8 cellular contexts compared by ENCODE assay signal in the genomic region with DNA sequence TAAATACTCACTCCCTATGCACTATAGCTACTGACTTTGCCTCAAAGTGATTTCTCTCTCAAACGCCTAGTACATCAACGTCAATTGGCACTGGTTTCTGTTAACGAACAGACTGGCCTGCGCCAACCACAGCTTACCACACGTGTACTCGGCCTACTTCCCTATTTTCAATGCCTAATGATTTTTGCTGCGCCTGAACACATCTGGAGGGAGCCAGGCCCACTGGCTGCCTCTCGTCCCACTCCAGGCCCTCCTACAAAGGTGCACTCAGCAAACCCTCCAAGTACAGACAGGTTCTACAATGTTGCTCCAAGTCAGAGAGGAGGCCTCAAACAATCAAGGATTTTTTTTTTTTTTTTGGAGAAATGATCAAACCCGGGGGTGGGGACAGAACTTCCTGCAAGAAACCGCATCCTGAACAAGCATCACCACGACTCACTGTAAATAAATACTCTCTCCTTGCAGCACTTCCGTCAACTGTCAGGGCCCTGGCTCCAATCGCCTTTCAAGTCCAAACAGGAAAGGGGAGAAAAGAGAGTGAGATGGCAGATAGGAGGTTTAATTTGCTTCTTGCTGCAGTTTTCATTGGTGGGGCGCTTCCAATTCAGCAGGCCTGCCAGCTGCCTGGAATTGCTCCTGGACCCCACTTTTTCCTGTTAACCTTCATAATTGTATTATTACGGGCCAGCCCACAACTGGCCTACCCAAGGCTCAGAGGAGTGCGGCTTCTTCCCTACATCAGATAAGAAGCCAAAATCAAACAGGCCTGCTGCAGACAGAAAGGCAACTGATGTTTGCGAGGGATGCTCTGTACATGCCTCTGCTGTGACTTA.
DNase-seq lines count a peak whose midpoint lies in the region; ATAC-seq and TF ChIP-seq lines count a peak whose summit lies in the region.

No MANE protein-coding gene starts in this region.

- H3K9me3 ChIP-seq in OCI-LY1 (ENCODE audit: low read length), result no peaks in the 10 kb centered on the region
- H3K9me3 ChIP-seq in right atrium auricular region, result no peaks in the 10 kb centered on the region

- H2AFZ ChIP-seq in OCI-LY1 (ENCODE audit: low read length), result no peak overlapping the region

- no peaks in the 10 kb centered on the region for H4K20me1 ChIP-seq in OCI-LY1 (ENCODE audit: insufficient read depth, low read length)

- H3K27ac ChIP-seq in OCI-LY1 (ENCODE audit: low read depth, low read length, poor library complexity, severe bottlenecking) (peak overlapping the region; percentile 97), right atrium auricular region (peak overlapping the region; percentile 42 to 46)

- H3K4me3 ChIP-seq in OCI-LY1 (ENCODE audit: low read depth, low read length, poor library complexity, severe bottlenecking) (peak overlapping the region; percentile 52), right atrium auricular region (no peak overlapping the region)

- ATAC-seq in GM18861 (IDR thresholded peaks at IDR 0.05; ENCODE audit: unreplicated experiment) (peak; percentile 92), HG02870 (IDR thresholded peaks at IDR 0.05; ENCODE audit: unreplicated experiment) (peak; percentile 92)

- H3K36me3 ChIP-seq in OCI-LY1 (ENCODE audit: insufficient read depth, low read length) (peaks cover 3% of the 10 kb centered on the region; the same call in 1 of the 2 replicates), right atrium auricular region (no peaks in the 10 kb centered on the region)

- peaks cover 80% of the 10 kb centered on the region for H3K4me1 ChIP-seq in OCI-LY1 (ENCODE audit: insufficient read depth, low read length, severe bottlenecking)
- H3K4me1 ChIP-seq in right atrium auricular region, result peaks cover 0 to 39% of the 10 kb centered on the region in 2 donors

- H3K27me3 ChIP-seq in OCI-LY1 (ENCODE audit: insufficient read depth, low read length) (no peaks in the 10 kb centered on the region), right atrium auricular region (no peaks in the 10 kb centered on the region)

- H3K9me2 ChIP-seq in OCI-LY1 (ENCODE audit: low read depth, low read length), result no peaks in the 10 kb centered on the region

- DNase-seq in activated T-helper 1 cell treated with anti-CD3 and anti-CD28 coated beads, Interleukin-2, amount 50 U/mL, for 16 hours (ENCODE audit: low read depth in 1 of 2, low spot score in 1 of 2), result peak; percentile 40 to 45
- DNase-seq in right atrium auricular region (ENCODE audit: low spot score), result no peak
- DNase-seq in stimulated activated CD8-positive, alpha-beta memory T cell treated with anti-CD3 and anti-CD28 coated beads, Interleukin-4, amount 100 ng/mL, for 48 hours, result peak; percentile 64
- DNase-seq in DMS114 treated with DMSO at 0.1 percent for 48 hours (lab: John Stamatoyannopoulos, UW; ENCODE audit: unreplicated experiment), result no peak
- DNase-seq in T1000 (lab: John Stamatoyannopoulos, UW), result no peak

- H3K4me2 ChIP-seq in OCI-LY1 (ENCODE audit: low read length), result peak overlapping the region; percentile 69

- H3K79me2 ChIP-seq in OCI-LY1 (ENCODE audit: insufficient read depth, low read length), result peaks cover 27% of the 10 kb centered on the region

- 0 out of 2 replicates have a peak, but pooled peaks cover 3% of the 10 kb centered on the region for H3F3A ChIP-seq in OCI-LY1 (ENCODE audit: insufficient read depth, low read length)

- H3K9ac ChIP-seq in OCI-LY1 (ENCODE audit: low read length), result peak overlapping the region; percentile 43

- TF ChIP-seq CTCF in OCI-LY1 (IDR thresholded peaks at IDR 0.05; ENCODE audit: low read length) (no peak), right atrium auricular region (IDR thresholded peaks at IDR 0.05) (no peak)

Comparison
In these comparisons a context has a peak if more than half of its experiments do, and no peak if none do; other contexts are left out.
1. DNase-seq: peak in activated T-helper 1 cell treated with anti-CD3 and anti-CD28 coated beads, Interleukin-2, amount 50 U/mL, for 16 hours (2 of 2) and stimulated activated CD8-positive, alpha-beta memory T cell treated with anti-CD3 and anti-CD28 coated beads, Interleukin-4, amount 100 ng/mL, for 48 hours (single experiment); none in right atrium auricular region (single experiment), DMS114 treated with DMSO at 0.1 percent for 48 hours (single experiment) and T1000 (single experiment).